Comparison of ENCODE assay signal across 6 cellular contexts in the genomic region with DNA sequence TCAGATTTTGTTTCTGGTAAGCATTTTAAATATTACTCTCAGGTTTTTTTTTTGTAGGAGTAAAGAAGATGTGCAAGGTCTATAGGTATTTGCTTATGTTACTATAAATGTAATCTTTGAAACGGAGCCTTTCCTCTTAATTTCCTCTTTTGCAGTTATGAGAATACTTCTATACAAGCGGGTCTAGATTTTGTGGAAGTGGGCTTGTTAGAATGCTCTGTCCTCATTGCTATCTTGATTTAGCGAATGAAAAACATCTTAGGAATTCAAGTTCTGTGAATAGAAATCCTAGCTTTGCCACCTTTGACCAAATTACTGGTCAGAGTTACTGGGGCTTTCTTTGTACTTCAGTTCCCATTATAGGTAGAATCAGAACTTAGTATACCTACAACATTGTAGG.
"Had no signal": no experiment of that assay in that cellular context is flagged by ENCODE, and none has a peak within 500 bp of the region (broad histone marks: within the 10 kb centered on the region; RNA-seq: fewer than 3 reads in every experiment).

No MANE protein-coding gene starts in this region.

- H3K9me3 Mint-ChIP-seq: HFFc6, IgD-negative memory B cell had no signal

- H3K36me3 ChIP-seq: HAP-1 had no signal

- H3K4me3 ChIP-seq: HAP-1 had no signal

- H3K27ac ChIP-seq: HL-60 had no signal

- H3K4me1 ChIP-seq: HAP-1 had no signal

- H3K9me3 ChIP-seq: HAP-1 had no signal

- H3K27ac Mint-ChIP-seq: HFFc6, IgD-negative memory B cell had no signal

- H3K27me3 Mint-ChIP-seq: IgD-negative memory B cell had no signal

- DNase-seq: GOT3, H7, HFFc6 had no signal

- H3K4me3 Mint-ChIP-seq: HFFc6, IgD-negative memory B cell had no signal
